In genomic region chr12:7444537-7444936, GRCh38 we compare ENCODE assay signal across 3 cellular contexts.
TF ChIP-seq lines count a peak whose summit lies in the region.

No MANE protein-coding gene starts in this region.

TF ChIP-seq in IMR-90, 13 proteins besides CTCF, POLR2A, EP300 and RAD21:
- TF ChIP-seq MXI1 (IDR thresholded peaks at IDR 0.05; ENCODE audit: borderline replicate concordance, low read depth, low read length), result no peak
- TF ChIP-seq NFE2L2 (IDR thresholded peaks at IDR 0.05; ENCODE audit: low read depth, low read length), result no peak
- peak; percentile 66 for TF ChIP-seq MAFK (IDR thresholded peaks at IDR 0.05; ENCODE audit: low read depth, low read length)
TF ChIP-seq in IMR-90: peak in this region for 1.

TF ChIP-seq in endothelial cell of umbilical vein, 7 proteins besides CTCF, POLR2A, EP300 and RAD21:
- no peak for TF ChIP-seq EZH2 (IDR thresholded peaks at IDR 0.05; ENCODE audit: borderline replicate concordance, low read depth, low read length, severe bottlenecking)

TF ChIP-seq in HepG2, 621 proteins besides CTCF, POLR2A, EP300 and RAD21:
- TF ChIP-seq MAFF (IDR thresholded peaks at IDR 0.05; ENCODE audit: low read depth, low read length), result peak; percentile 57; the same call in 1 of the 2 replicates
- no peak for TF ChIP-seq RORA (CRISPR knock-in tag; IDR thresholded peaks at IDR 0.05)
- peak; percentile 40 to 76; a peak in 2 of 4 replicates for TF ChIP-seq MAFK (conservative IDR thresholded peaks at IDR 0.05 in 1 of 2, IDR thresholded peaks at IDR 0.05 in 1 of 2; ENCODE audit: low read length in 2 of 2)
